ENCODE assay signal across 1 cellular context in genomic region chr3:23805881-23806321, GRCh38.
A peak's percentile ranks its signal among the peaks of the same experiment; 100 is the strongest.
TF ChIP-seq lines count a peak whose summit lies in the region.

UBE2E1 (plus strand) TSS chr3:23805955; CDS start chr3:23807270, 1,315 bp downstream.

TF ChIP-seq in HepG2, 621 proteins besides CTCF, POLR2A, EP300 and RAD21 (continued from another document and continues in another):
- no peak; a peak in 1 of 4 replicates for TF ChIP-seq REST (IDR thresholded peaks at IDR 0.05; ENCODE audit: borderline replicate concordance in 1 of 2, low read depth in 1 of 2, low read length in 2 of 2)
- TF ChIP-seq SAP130 (CRISPR knock-in tag; IDR thresholded peaks at IDR 0.05; ENCODE audit: low read depth), result peak; percentile 63
- TF ChIP-seq PHF8 (CRISPR knock-in tag; IDR thresholded peaks at IDR 0.05), result peak; percentile 52
- TF ChIP-seq POGZ (CRISPR knock-in tag; IDR thresholded peaks at IDR 0.05), result no peak
- no peak for TF ChIP-seq ZNF644 (CRISPR knock-in tag; IDR thresholded peaks at IDR 0.05; ENCODE audit: low read depth)
- no peak for TF ChIP-seq CCDC6 (CRISPR knock-in tag; IDR thresholded peaks at IDR 0.05)
- TF ChIP-seq ZNF383 (CRISPR knock-in tag; IDR thresholded peaks at IDR 0.05; ENCODE audit: borderline replicate concordance), result no peak
- no peak for TF ChIP-seq ZNF282 (IDR thresholded peaks at IDR 0.05; ENCODE audit: partially characterized antibody)
- no peak for TF ChIP-seq E2F5 (CRISPR knock-in tag; conservative IDR thresholded peaks at IDR 0.05)
- TF ChIP-seq ZNF451 (CRISPR knock-in tag; IDR thresholded peaks at IDR 0.05), result 0 out of 2 replicates have a peak, but pooled peaks have one; percentile 32
- TF ChIP-seq FOXA1 (IDR thresholded peaks at IDR 0.05), result no peak
- no peak for TF ChIP-seq FOXA1 (CRISPR knock-in tag; IDR thresholded peaks at IDR 0.05)
- no peak for TF ChIP-seq ZBTB44 (CRISPR knock-in tag; IDR thresholded peaks at IDR 0.05)
- TF ChIP-seq DMTF1 (CRISPR knock-in tag; IDR thresholded peaks at IDR 0.05), result no peak
- no peak for TF ChIP-seq ZNF660 (CRISPR knock-in tag; IDR thresholded peaks at IDR 0.05; ENCODE audit: borderline replicate concordance, low read depth)
- TF ChIP-seq MXD4 (CRISPR knock-in tag; IDR thresholded peaks at IDR 0.05), result no peak
- no peak for TF ChIP-seq CBX1 (IDR thresholded peaks at IDR 0.05; ENCODE audit: low read depth)
- no peak for TF ChIP-seq KLF9 (CRISPR knock-in tag; IDR thresholded peaks at IDR 0.05; ENCODE audit: low read depth)
- TF ChIP-seq TP53 (CRISPR knock-in tag; conservative IDR thresholded peaks at IDR 0.05), result no peak
- TF ChIP-seq ARID4A (CRISPR knock-in tag; IDR thresholded peaks at IDR 0.05; ENCODE audit: borderline replicate concordance), result peak; percentile 27; the same call in 1 of the 2 replicates
- TF ChIP-seq ZNF335 (CRISPR knock-in tag; IDR thresholded peaks at IDR 0.05), result no peak
- TF ChIP-seq IKZF1 (IDR thresholded peaks at IDR 0.05), result no peak
- no peak for TF ChIP-seq ZNF704 (CRISPR knock-in tag; IDR thresholded peaks at IDR 0.05; ENCODE audit: borderline replicate concordance)
- TF ChIP-seq ZNF652 (CRISPR knock-in tag; IDR thresholded peaks at IDR 0.05; ENCODE audit: borderline replicate concordance, low read depth), result no peak
- no peak for TF ChIP-seq ISL2 (CRISPR knock-in tag; IDR thresholded peaks at IDR 0.05)
- TF ChIP-seq ONECUT2 (CRISPR knock-in tag; IDR thresholded peaks at IDR 0.05), result no peak
- peak; percentile 35; the same call in 1 of the 2 replicates for TF ChIP-seq TAF1 (CRISPR knock-in tag; IDR thresholded peaks at IDR 0.05)
- TF ChIP-seq CCAR2 (optimal IDR thresholded peaks at IDR 0.05; ENCODE audit: low read depth, low read length), result no peak
- TF ChIP-seq ZNF782 (CRISPR knock-in tag; IDR thresholded peaks at IDR 0.05; ENCODE audit: borderline replicate concordance), result no peak
- no peak for TF ChIP-seq SALL1 (CRISPR knock-in tag; IDR thresholded peaks at IDR 0.05)
- TF ChIP-seq XRCC5 (optimal IDR thresholded peaks at IDR 0.05; ENCODE audit: low read length), result no peak
- TF ChIP-seq ZNF253 (CRISPR knock-in tag; IDR thresholded peaks at IDR 0.05; ENCODE audit: borderline replicate concordance), result no peak
- TF ChIP-seq CEBPB (IDR thresholded peaks at IDR 0.05; ENCODE audit: borderline replicate concordance, low read depth, low read length), result no peak
- TF ChIP-seq ZNF879 (CRISPR knock-in tag; IDR thresholded peaks at IDR 0.05), result no peak
- no peak for TF ChIP-seq ZNF350 (CRISPR knock-in tag; IDR thresholded peaks at IDR 0.05; ENCODE audit: borderline replicate concordance, low read depth)
- TF ChIP-seq MXD1 (CRISPR knock-in tag; IDR thresholded peaks at IDR 0.05), result no peak
- TF ChIP-seq ZBTB10 (CRISPR knock-in tag; IDR thresholded peaks at IDR 0.05; ENCODE audit: borderline replicate concordance), result no peak
- no peak for TF ChIP-seq ZNF552 (CRISPR knock-in tag; IDR thresholded peaks at IDR 0.05; ENCODE audit: borderline replicate concordance)
- TF ChIP-seq HNRNPK (IDR thresholded peaks at IDR 0.05; ENCODE audit: low read depth, low read length, poor library complexity, severe bottlenecking), result peak; percentile 41
- TF ChIP-seq ZNF562 (CRISPR knock-in tag; IDR thresholded peaks at IDR 0.05; ENCODE audit: borderline replicate concordance), result no peak
- no peak for TF ChIP-seq ZSCAN20 (CRISPR knock-in tag; IDR thresholded peaks at IDR 0.05; ENCODE audit: borderline replicate concordance)
- no peak for TF ChIP-seq THAP9 (CRISPR knock-in tag; IDR thresholded peaks at IDR 0.05; ENCODE audit: borderline replicate concordance)
- TF ChIP-seq ZNF234 (CRISPR knock-in tag; conservative IDR thresholded peaks at IDR 0.05), result no peak
- no peak for TF ChIP-seq XBP1 (CRISPR knock-in tag; IDR thresholded peaks at IDR 0.05)
